Comparison of ENCODE assay signal across 34 cellular contexts in genomic region chr5:29587806-29588205, GRCh38.
"Had no signal": no experiment of that assay in that cellular context is flagged by ENCODE, and none has a peak within 500 bp of the region (broad histone marks: within the 10 kb centered on the region; RNA-seq: fewer than 3 reads in every experiment).

No MANE protein-coding gene starts in this region.

- H3K4me2 ChIP-seq: KMS-11 had no signal

- H3K9ac ChIP-seq: KMS-11 had no signal

- H3K27me3 ChIP-seq: MG63 had no signal

- H3K36me3 ChIP-seq: MG63 had no signal

- DNase-seq: Karpas-422, Kasumi-1, KG1, MG63, MM.1S, MV-4-11, NCI-H1048, NCI-H1092, NCI-H1092 treated with DMSO at 0.1 percent for 48 hours, NCI-H1105, NCI-H1105 treated with DMSO at 0.1 percent for 48 hours, NCI-H1417, NCI-H1417 treated with DMSO at 0.1 percent for 48 hours, NCI-H1436, NCI-H1436 treated with DMSO at 0.1 percent for 48 hours, NCI-H146, NCI-H1694, NCI-H1694 treated with DMSO at 0.1 percent for 48 hours, NCI-H187, NCI-H187 treated with DMSO at 0.1 percent for 48 hours, NCI-H1930, NCI-H2029, NCI-H2029 treated with DMSO at 0.1 percent for 48 hours, NCI-H2081, NCI-H2081 treated with DMSO at 0.1 percent for 48 hours, NCI-H2107, NCI-H2171, NCI-H2171 treated with DMSO at 0.1 percent for 48 hours, NCI-H2227 treated with DMSO at 0.1 percent for 48 hours, NCI-H345, NCI-H446, NCI-H446 treated with DMSO at 0.1 percent for 48 hours, NCI-H510A had no signal

- H3K27ac ChIP-seq: KMS-11 had no signal

- H3K4me3 ChIP-seq: MG63 had no signal
